Comparison of ENCODE assay signal across 1 cellular context in the genomic region with DNA sequence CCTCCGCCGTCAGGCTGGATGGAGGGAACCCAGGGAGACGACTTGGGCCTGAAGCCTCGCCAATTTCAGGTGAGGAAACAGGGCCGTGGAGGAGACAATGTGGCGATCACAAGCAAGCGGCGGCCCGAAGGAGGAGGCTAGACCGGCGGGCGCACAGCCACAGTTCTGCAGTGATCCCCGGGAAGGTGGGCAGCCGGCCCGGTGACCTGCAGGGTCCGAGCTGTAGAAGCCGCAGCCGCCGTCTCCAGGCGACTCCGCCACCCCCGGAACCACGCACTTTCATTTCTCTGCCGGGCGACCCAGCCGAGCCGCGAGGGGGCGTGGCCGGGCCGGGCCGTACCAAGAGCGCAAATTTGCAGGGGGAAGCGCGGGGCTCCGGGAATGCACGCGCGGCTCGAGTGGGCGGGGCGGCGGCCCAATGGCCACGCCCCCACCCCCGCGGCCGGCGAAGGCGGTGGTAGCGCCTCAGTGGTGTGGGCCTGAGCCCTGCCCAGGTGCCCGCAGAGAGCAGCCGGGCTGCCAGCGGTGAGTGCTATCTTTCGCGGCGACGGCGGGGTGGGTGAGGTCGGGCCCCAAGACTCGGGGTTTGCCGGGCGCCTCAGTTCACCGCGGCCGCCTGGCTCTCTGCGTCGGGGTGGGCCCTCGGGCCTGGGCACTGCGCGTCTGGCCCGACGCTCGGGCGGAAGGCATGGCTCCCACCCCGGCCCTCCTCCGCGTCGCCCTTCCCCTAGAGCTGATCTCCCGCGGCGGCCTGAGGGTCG.
TF ChIP-seq lines count a peak whose summit lies in the region.

POR (plus strand) TSS at position 501 of the 761 bp plus-strand sequence. CDS start 38,847 bp downstream, outside the sequence.

TF ChIP-seq in HepG2, 621 proteins besides CTCF, POLR2A, EP300 and RAD21 (continued from another document and continues in another):
- TF ChIP-seq KLF6 (CRISPR knock-in tag; IDR thresholded peaks at IDR 0.05) (peak; percentile 93), TAF1 (CRISPR knock-in tag; IDR thresholded peaks at IDR 0.05) (peak; percentile 99), ZNF564 (CRISPR knock-in tag; IDR thresholded peaks at IDR 0.05) (peak; percentile 80; the same call in 1 of the 2 replicates), YY1 (IDR thresholded peaks at IDR 0.05; ENCODE audit: insufficient read depth, insufficient replicate concordance, low read depth, low read length) (peak; percentile 89), ZIK1 (CRISPR knock-in tag; IDR thresholded peaks at IDR 0.05; ENCODE audit: borderline replicate concordance, low read depth) (0 out of 2 replicates have a peak, but pooled peaks have one; percentile 30), KDM5A (IDR thresholded peaks at IDR 0.05; ENCODE audit: borderline replicate concordance, low read length) (no peak), CBFB (CRISPR knock-in tag; IDR thresholded peaks at IDR 0.05) (peak; percentile 75), ZNF142 (CRISPR knock-in tag; IDR thresholded peaks at IDR 0.05) (peak; percentile 67; the same call in 1 of the 2 replicates), CREB1 (IDR thresholded peaks at IDR 0.05) (peak; percentile 58), CREB1 (CRISPR knock-in tag; IDR thresholded peaks at IDR 0.05) (no peak), ZBTB21 (CRISPR knock-in tag; IDR thresholded peaks at IDR 0.05) (no peak), PBX2 (CRISPR knock-in tag; IDR thresholded peaks at IDR 0.05) (no peak), RELA (CRISPR knock-in tag; IDR thresholded peaks at IDR 0.05) (no peak), ZNF567 (CRISPR knock-in tag; IDR thresholded peaks at IDR 0.05; ENCODE audit: borderline replicate concordance) (peak; percentile 98), TCF12 (IDR thresholded peaks at IDR 0.05) (no peak), TCF12 (CRISPR knock-in tag; IDR thresholded peaks at IDR 0.05) (peak; percentile 63; the same call in 1 of the 2 replicates), MAFK (conservative IDR thresholded peaks at IDR 0.05 in 1 of 2, IDR thresholded peaks at IDR 0.05 in 1 of 2; ENCODE audit: low read length in 2 of 2) (0 out of 4 replicates have a peak, but pooled peaks of 1 of the 2 experiments have one; percentile 11), MBNL3 (CRISPR knock-in tag; conservative IDR thresholded peaks at IDR 0.05) (no peak), ESRRA (CRISPR knock-in tag; IDR thresholded peaks at IDR 0.05; ENCODE audit: low read depth) (peak; percentile 60; the same call in 1 of the 2 replicates), SAFB2 (CRISPR knock-in tag; IDR thresholded peaks at IDR 0.05; ENCODE audit: borderline replicate concordance, low read depth) (peak; percentile 65; the same call in 1 of the 2 replicates), SNAPC2 (CRISPR knock-in tag; IDR thresholded peaks at IDR 0.05) (peak; percentile 76; the same call in 1 of the 2 replicates), RARG (CRISPR knock-in tag; IDR thresholded peaks at IDR 0.05; ENCODE audit: low read depth) (no peak), ZNF557 (CRISPR knock-in tag; IDR thresholded peaks at IDR 0.05) (peak; percentile 41; the same call in 1 of the 2 replicates), ZMYM3 (CRISPR knock-in tag; IDR thresholded peaks at IDR 0.05) (no peak), SNAI1 (CRISPR knock-in tag; IDR thresholded peaks at IDR 0.05; ENCODE audit: borderline replicate concordance) (0 out of 2 replicates have a peak, but pooled peaks have one; percentile 33), TCF7L2 (IDR thresholded peaks at IDR 0.05; ENCODE audit: low read depth, low read length) (no peak), FUBP1 (CRISPR knock-in tag; IDR thresholded peaks at IDR 0.05; ENCODE audit: borderline replicate concordance) (0 out of 2 replicates have a peak, but pooled peaks have one; percentile 42), KDM4B (CRISPR knock-in tag; IDR thresholded peaks at IDR 0.05) (no peak), CREB3 (CRISPR knock-in tag; IDR thresholded peaks at IDR 0.05) (peak; percentile 93), EED (CRISPR knock-in tag; IDR thresholded peaks at IDR 0.05) (peak; percentile 55; the same call in 1 of the 2 replicates), PPARG (CRISPR knock-in tag; conservative IDR thresholded peaks at IDR 0.05) (peak; percentile 81), ZNF75D (CRISPR knock-in tag; IDR thresholded peaks at IDR 0.05; ENCODE audit: borderline replicate concordance) (no peak), SIN3A (IDR thresholded peaks at IDR 0.05; ENCODE audit: borderline replicate concordance, low read depth, low read length) (peak; percentile 91; the same call in 1 of the 2 replicates), MAX (IDR thresholded peaks at IDR 0.05) (peak; percentile 93), DR1 (CRISPR knock-in tag; IDR thresholded peaks at IDR 0.05) (peak; percentile 94), ZNF296 (CRISPR knock-in tag; conservative IDR thresholded peaks at IDR 0.05) (no peak), RORA (CRISPR knock-in tag; IDR thresholded peaks at IDR 0.05) (no peak), HNRNPL (IDR thresholded peaks at IDR 0.05; ENCODE audit: low read depth, low read length) (peak; percentile 81), ARID3A (IDR thresholded peaks at IDR 0.05; ENCODE audit: low read depth, low read length) (peak; percentile 17; the same call in 1 of the 2 replicates), TFE3 (CRISPR knock-in tag; IDR thresholded peaks at IDR 0.05) (peak; percentile 43; the same call in 1 of the 2 replicates), ZNF282 (IDR thresholded peaks at IDR 0.05; ENCODE audit: partially characterized antibody) (no peak), NR2F1 (CRISPR knock-in tag; IDR thresholded peaks at IDR 0.05) (peak in 1 of 2 experiments; percentile 26; a peak in 1 of 4 replicates)
- TF ChIP-seq, protein P1, sequence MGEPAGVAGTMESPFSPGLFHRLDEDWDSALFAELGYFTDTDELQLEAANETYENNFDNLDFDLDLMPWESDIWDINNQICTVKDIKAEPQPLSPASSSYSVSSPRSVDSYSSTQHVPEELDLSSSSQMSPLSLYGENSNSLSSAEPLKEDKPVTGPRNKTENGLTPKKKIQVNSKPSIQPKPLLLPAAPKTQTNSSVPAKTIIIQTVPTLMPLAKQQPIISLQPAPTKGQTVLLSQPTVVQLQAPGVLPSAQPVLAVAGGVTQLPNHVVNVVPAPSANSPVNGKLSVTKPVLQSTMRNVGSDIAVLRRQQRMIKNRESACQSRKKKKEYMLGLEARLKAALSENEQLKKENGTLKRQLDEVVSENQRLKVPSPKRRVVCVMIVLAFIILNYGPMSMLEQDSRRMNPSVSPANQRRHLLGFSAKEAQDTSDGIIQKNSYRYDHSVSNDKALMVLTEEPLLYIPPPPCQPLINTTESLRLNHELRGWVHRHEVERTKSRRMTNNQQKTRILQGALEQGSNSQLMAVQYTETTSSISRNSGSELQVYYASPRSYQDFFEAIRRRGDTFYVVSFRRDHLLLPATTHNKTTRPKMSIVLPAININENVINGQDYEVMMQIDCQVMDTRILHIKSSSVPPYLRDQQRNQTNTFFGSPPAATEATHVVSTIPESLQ (CRISPR knock-in tag; conservative IDR thresholded peaks at IDR 0.05): peak; percentile 82; the same call in 1 of the 2 replicates
- TF ChIP-seq, protein P2, sequence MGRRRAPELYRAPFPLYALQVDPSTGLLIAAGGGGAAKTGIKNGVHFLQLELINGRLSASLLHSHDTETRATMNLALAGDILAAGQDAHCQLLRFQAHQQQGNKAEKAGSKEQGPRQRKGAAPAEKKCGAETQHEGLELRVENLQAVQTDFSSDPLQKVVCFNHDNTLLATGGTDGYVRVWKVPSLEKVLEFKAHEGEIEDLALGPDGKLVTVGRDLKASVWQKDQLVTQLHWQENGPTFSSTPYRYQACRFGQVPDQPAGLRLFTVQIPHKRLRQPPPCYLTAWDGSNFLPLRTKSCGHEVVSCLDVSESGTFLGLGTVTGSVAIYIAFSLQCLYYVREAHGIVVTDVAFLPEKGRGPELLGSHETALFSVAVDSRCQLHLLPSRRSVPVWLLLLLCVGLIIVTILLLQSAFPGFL (CRISPR knock-in tag; IDR thresholded peaks at IDR 0.05): peak; percentile 68
